Comparison of ENCODE assay signal across 1 cellular context in the genomic region with DNA sequence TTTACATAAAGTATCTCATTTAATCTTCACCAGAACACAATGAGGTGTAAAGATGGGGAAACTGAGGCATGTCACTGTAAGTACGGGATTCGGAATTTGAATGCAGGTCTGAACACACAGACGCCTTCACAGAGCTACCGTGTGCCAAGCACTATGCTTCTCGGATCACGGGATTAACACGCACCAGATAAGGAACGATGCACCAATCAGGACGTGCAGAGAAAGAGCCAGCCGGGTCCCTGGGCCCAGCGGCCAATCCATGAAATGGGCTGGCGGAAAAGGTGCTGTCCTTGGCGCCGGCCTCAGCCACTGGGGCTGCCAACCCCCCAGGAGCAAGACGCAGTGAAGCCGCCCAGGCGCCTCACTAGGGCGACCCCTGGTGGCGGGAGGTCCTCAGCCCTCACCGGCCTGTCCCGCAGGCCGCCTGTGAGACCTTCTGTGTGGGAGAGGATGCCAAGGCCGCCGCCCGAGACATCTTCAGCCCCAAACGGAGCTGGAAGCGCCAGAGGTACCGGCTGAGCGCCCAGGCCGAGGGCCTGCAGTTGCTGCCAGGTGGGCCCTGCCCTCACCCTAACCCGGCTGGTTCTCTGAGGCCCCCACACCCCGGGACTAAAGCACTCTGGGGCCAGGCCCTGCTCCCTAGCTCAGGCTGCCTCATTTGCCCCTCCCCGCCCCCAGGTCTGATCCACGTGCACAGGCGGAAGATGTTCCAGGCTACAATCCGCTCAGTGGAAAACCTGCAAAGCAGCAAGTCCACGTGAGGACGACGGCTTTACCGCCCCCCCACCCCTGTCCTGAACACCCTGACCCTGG.
TF ChIP-seq lines count a peak whose summit lies in the region.

No MANE protein-coding gene starts in this region.

TF ChIP-seq in HepG2, 621 proteins besides CTCF, POLR2A, EP300 and RAD21 (continued from another document and continues in another):
- TF ChIP-seq, protein P1, sequence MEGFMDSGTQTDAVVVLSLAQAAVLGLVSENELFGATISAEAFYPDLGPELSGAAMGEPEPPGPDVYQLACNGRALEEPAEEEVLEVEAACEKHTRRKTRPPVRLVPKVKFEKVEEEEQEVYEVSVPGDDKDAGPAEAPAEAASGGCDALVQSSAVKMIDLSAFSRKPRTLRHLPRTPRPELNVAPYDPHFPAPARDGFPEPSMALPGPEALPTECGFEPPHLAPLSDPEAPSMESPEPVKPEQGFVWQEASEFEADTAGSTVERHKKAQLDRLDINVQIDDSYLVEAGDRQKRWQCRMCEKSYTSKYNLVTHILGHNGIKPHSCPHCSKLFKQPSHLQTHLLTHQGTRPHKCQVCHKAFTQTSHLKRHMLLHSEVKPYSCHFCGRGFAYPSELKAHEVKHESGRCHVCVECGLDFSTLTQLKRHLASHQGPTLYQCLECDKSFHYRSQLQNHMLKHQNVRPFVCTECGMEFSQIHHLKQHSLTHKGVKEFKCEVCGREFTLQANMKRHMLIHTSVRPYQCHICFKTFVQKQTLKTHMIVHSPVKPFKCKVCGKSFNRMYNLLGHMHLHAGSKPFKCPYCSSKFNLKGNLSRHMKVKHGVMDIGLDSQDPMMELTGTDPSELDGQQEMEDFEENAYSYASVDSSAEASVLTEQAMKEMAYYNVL (CRISPR knock-in tag; IDR thresholded peaks at IDR 0.05; ENCODE audit: borderline replicate concordance), result no peak
- TF ChIP-seq, protein P2, sequence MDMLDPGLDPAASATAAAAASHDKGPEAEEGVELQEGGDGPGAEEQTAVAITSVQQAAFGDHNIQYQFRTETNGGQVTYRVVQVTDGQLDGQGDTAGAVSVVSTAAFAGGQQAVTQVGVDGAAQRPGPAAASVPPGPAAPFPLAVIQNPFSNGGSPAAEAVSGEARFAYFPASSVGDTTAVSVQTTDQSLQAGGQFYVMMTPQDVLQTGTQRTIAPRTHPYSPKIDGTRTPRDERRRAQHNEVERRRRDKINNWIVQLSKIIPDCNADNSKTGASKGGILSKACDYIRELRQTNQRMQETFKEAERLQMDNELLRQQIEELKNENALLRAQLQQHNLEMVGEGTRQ (IDR thresholded peaks at IDR 0.05; ENCODE audit: low read depth, low read length), result no peak
- TF ChIP-seq, protein P2 (CRISPR knock-in tag; IDR thresholded peaks at IDR 0.05; ENCODE audit: borderline replicate concordance), result no peak
- TF ChIP-seq NR1H2 (CRISPR knock-in tag; IDR thresholded peaks at IDR 0.05; ENCODE audit: borderline replicate concordance, low read depth), result no peak
- no peak for TF ChIP-seq ZNF451 (CRISPR knock-in tag; IDR thresholded peaks at IDR 0.05)
- no peak for TF ChIP-seq ZSCAN12 (CRISPR knock-in tag; IDR thresholded peaks at IDR 0.05)
- no peak for TF ChIP-seq ZFP36L1 (CRISPR knock-in tag; IDR thresholded peaks at IDR 0.05)
- no peak for TF ChIP-seq ZNF10 (CRISPR knock-in tag; IDR thresholded peaks at IDR 0.05; ENCODE audit: borderline replicate concordance, low read depth)
- no peak for TF ChIP-seq SOX6 (IDR thresholded peaks at IDR 0.05)
- TF ChIP-seq SOX6 (CRISPR knock-in tag; IDR thresholded peaks at IDR 0.05), result no peak
- no peak for TF ChIP-seq FOSL1 (CRISPR knock-in tag; IDR thresholded peaks at IDR 0.05; ENCODE audit: borderline replicate concordance)
- 0 out of 2 replicates have a peak, but pooled peaks have one; percentile 54 for TF ChIP-seq YEATS2 (CRISPR knock-in tag; IDR thresholded peaks at IDR 0.05; ENCODE audit: borderline replicate concordance)
- TF ChIP-seq JUNB (CRISPR knock-in tag; IDR thresholded peaks at IDR 0.05; ENCODE audit: borderline replicate concordance), result no peak
- no peak for TF ChIP-seq ZNF816 (CRISPR knock-in tag; IDR thresholded peaks at IDR 0.05; ENCODE audit: borderline replicate concordance)
- TF ChIP-seq, protein P3, sequence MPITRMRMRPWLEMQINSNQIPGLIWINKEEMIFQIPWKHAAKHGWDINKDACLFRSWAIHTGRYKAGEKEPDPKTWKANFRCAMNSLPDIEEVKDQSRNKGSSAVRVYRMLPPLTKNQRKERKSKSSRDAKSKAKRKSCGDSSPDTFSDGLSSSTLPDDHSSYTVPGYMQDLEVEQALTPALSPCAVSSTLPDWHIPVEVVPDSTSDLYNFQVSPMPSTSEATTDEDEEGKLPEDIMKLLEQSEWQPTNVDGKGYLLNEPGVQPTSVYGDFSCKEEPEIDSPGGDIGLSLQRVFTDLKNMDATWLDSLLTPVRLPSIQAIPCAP (CRISPR knock-in tag; IDR thresholded peaks at IDR 0.05; ENCODE audit: low read depth), result no peak
- no peak for TF ChIP-seq EHMT2 (IDR thresholded peaks at IDR 0.05; ENCODE audit: borderline replicate concordance, low read depth, low read length)
- TF ChIP-seq HDAC1 (CRISPR knock-in tag; IDR thresholded peaks at IDR 0.05), result peak; percentile 16; the same call in 1 of the 2 replicates
- no peak for TF ChIP-seq TBP (CRISPR knock-in tag; IDR thresholded peaks at IDR 0.05)
- no peak for TF ChIP-seq CENPT (CRISPR knock-in tag; IDR thresholded peaks at IDR 0.05; ENCODE audit: low read depth)
- TF ChIP-seq, protein P4, sequence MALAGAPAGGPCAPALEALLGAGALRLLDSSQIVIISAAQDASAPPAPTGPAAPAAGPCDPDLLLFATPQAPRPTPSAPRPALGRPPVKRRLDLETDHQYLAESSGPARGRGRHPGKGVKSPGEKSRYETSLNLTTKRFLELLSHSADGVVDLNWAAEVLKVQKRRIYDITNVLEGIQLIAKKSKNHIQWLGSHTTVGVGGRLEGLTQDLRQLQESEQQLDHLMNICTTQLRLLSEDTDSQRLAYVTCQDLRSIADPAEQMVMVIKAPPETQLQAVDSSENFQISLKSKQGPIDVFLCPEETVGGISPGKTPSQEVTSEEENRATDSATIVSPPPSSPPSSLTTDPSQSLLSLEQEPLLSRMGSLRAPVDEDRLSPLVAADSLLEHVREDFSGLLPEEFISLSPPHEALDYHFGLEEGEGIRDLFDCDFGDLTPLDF (CRISPR knock-in tag; IDR thresholded peaks at IDR 0.05), result peak; percentile 12; the same call in 1 of the 2 replicates
- no peak for TF ChIP-seq ZNF20 (CRISPR knock-in tag; IDR thresholded peaks at IDR 0.05)
- TF ChIP-seq SMARCC2 (IDR thresholded peaks at IDR 0.05), result no peak
- TF ChIP-seq SOX5 (CRISPR knock-in tag; IDR thresholded peaks at IDR 0.05; ENCODE audit: borderline replicate concordance), result 0 out of 2 replicates have a peak, but pooled peaks have one; percentile 14
- no peak for TF ChIP-seq ZNF660 (CRISPR knock-in tag; IDR thresholded peaks at IDR 0.05; ENCODE audit: borderline replicate concordance, low read depth)
- TF ChIP-seq KDM3A (CRISPR knock-in tag; IDR thresholded peaks at IDR 0.05; ENCODE audit: low read depth), result no peak
- TF ChIP-seq KLF11 (CRISPR knock-in tag; IDR thresholded peaks at IDR 0.05), result no peak
- TF ChIP-seq ZNF546 (CRISPR knock-in tag; conservative IDR thresholded peaks at IDR 0.05), result no peak
- TF ChIP-seq, protein P5, sequence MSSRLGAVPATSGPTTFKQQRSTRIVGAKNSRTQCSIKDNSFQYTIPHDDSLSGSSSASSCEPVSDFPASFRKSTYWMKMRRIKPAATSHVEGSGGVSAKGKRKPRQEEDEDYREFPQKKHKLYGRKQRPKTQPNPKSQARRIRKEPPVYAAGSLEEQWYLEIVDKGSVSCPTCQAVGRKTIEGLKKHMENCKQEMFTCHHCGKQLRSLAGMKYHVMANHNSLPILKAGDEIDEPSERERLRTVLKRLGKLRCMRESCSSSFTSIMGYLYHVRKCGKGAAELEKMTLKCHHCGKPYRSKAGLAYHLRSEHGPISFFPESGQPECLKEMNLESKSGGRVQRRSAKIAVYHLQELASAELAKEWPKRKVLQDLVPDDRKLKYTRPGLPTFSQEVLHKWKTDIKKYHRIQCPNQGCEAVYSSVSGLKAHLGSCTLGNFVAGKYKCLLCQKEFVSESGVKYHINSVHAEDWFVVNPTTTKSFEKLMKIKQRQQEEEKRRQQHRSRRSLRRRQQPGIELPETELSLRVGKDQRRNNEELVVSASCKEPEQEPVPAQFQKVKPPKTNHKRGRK (CRISPR knock-in tag; IDR thresholded peaks at IDR 0.05), result no peak
- TF ChIP-seq TGIF2 (CRISPR knock-in tag; IDR thresholded peaks at IDR 0.05), result no peak
- TF ChIP-seq HNRNPH1 (optimal IDR thresholded peaks at IDR 0.05; ENCODE audit: low read depth, low read length), result no peak
- TF ChIP-seq, protein P6, sequence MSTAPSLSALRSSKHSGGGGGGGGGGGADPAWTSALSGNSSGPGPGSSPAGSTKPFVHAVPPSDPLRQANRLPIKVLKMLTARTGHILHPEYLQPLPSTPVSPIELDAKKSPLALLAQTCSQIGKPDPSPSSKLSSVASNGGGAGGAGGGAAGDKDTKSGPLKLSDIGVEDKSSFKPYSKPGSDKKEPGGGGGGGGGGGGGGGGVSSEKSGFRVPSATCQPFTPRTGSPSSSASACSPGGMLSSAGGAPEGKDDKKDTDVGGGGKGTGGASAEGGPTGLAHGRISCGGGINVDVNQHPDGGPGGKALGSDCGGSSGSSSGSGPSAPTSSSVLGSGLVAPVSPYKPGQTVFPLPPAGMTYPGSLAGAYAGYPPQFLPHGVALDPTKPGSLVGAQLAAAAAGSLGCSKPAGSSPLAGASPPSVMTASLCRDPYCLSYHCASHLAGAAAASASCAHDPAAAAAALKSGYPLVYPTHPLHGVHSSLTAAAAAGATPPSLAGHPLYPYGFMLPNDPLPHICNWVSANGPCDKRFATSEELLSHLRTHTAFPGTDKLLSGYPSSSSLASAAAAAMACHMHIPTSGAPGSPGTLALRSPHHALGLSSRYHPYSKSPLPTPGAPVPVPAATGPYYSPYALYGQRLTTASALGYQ (CRISPR knock-in tag; IDR thresholded peaks at IDR 0.05), result no peak
- peak; percentile 51 for TF ChIP-seq FOXA3 (CRISPR knock-in tag; IDR thresholded peaks at IDR 0.05)
- no peak for TF ChIP-seq SKI (IDR thresholded peaks at IDR 0.05; ENCODE audit: partially characterized antibody)
- TF ChIP-seq, protein P7, sequence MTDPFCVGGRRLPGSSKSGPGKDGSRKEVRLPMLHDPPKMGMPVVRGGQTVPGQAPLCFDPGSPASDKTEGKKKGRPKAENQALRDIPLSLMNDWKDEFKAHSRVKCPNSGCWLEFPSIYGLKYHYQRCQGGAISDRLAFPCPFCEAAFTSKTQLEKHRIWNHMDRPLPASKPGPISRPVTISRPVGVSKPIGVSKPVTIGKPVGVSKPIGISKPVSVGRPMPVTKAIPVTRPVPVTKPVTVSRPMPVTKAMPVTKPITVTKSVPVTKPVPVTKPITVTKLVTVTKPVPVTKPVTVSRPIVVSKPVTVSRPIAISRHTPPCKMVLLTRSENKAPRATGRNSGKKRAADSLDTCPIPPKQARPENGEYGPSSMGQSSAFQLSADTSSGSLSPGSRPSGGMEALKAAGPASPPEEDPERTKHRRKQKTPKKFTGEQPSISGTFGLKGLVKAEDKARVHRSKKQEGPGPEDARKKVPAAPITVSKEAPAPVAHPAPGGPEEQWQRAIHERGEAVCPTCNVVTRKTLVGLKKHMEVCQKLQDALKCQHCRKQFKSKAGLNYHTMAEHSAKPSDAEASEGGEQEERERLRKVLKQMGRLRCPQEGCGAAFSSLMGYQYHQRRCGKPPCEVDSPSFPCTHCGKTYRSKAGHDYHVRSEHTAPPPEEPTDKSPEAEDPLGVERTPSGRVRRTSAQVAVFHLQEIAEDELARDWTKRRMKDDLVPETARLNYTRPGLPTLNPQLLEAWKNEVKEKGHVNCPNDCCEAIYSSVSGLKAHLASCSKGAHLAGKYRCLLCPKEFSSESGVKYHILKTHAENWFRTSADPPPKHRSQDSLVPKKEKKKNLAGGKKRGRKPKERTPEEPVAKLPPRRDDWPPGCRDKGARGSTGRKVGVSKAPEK (CRISPR knock-in tag; IDR thresholded peaks at IDR 0.05; ENCODE audit: borderline replicate concordance), result no peak; the same call in 1 of the 2 replicates
- TF ChIP-seq, protein P8, sequence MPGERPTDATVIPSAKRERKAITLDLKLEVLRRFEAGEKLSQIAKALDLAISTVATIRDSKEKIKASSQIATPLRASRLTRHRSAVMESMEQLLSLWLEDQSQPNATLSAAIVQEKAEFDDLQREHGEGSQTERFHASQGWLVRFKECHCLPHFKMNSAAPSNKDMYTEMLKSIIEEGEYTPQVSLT (CRISPR knock-in tag; IDR thresholded peaks at IDR 0.05; ENCODE audit: borderline replicate concordance, low read depth), result no peak
- no peak for TF ChIP-seq MAFF (IDR thresholded peaks at IDR 0.05; ENCODE audit: low read depth, low read length)
- TF ChIP-seq, protein P9, sequence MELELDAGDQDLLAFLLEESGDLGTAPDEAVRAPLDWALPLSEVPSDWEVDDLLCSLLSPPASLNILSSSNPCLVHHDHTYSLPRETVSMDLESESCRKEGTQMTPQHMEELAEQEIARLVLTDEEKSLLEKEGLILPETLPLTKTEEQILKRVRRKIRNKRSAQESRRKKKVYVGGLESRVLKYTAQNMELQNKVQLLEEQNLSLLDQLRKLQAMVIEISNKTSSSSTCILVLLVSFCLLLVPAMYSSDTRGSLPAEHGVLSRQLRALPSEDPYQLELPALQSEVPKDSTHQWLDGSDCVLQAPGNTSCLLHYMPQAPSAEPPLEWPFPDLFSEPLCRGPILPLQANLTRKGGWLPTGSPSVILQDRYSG (CRISPR knock-in tag; IDR thresholded peaks at IDR 0.05), result no peak
- TF ChIP-seq ZC3H13 (CRISPR knock-in tag; IDR thresholded peaks at IDR 0.05), result no peak
- no peak for TF ChIP-seq MAZ (IDR thresholded peaks at IDR 0.05; ENCODE audit: borderline replicate concordance, low read depth, low read length)
- 0 out of 2 replicates have a peak, but pooled peaks have one; percentile 34 for TF ChIP-seq MAZ (CRISPR knock-in tag; IDR thresholded peaks at IDR 0.05; ENCODE audit: low read depth)
- TF ChIP-seq MED1 (CRISPR knock-in tag; IDR thresholded peaks at IDR 0.05), result peak; percentile 35; the same call in 1 of the 2 replicates
- TF ChIP-seq, protein P10, sequence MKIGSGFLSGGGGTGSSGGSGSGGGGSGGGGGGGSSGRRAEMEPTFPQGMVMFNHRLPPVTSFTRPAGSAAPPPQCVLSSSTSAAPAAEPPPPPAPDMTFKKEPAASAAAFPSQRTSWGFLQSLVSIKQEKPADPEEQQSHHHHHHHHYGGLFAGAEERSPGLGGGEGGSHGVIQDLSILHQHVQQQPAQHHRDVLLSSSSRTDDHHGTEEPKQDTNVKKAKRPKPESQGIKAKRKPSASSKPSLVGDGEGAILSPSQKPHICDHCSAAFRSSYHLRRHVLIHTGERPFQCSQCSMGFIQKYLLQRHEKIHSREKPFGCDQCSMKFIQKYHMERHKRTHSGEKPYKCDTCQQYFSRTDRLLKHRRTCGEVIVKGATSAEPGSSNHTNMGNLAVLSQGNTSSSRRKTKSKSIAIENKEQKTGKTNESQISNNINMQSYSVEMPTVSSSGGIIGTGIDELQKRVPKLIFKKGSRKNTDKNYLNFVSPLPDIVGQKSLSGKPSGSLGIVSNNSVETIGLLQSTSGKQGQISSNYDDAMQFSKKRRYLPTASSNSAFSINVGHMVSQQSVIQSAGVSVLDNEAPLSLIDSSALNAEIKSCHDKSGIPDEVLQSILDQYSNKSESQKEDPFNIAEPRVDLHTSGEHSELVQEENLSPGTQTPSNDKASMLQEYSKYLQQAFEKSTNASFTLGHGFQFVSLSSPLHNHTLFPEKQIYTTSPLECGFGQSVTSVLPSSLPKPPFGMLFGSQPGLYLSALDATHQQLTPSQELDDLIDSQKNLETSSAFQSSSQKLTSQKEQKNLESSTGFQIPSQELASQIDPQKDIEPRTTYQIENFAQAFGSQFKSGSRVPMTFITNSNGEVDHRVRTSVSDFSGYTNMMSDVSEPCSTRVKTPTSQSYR (CRISPR knock-in tag; IDR thresholded peaks at IDR 0.05; ENCODE audit: borderline replicate concordance), result peak; percentile 68; the same call in 1 of the 2 replicates
